In the genomic region with DNA sequence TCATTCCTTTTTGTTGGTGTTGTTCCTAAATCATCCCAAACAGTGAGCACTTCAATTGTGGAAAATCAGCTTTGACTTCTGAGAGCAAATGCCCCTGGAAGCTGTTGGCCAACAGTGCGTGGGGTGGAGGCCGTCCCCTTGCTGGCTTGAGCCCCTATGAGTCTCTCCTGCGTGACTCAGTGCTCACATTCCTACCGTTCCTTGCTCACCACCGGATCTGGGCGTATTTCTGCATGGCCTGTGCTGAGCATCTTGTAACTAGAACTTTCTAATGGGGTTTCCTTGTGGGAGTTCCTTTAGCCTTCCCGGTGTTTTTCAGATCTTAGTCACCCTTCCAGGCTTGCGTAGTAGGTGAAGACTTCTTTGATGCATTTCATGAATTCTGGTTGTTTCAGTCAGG, we compare ENCODE assay signal across 12 cellular contexts.
A peak's percentile ranks its signal among the peaks of the same experiment; 100 is the strongest.
DNase-seq lines count a peak whose midpoint lies in the region; ATAC-seq, FAIRE-seq and TF ChIP-seq lines count a peak whose summit lies in the region.
"Had no signal": no experiment of that assay in that cellular context is flagged by ENCODE, and none has a peak within 500 bp of the region (broad histone marks: within the 10 kb centered on the region; RNA-seq: fewer than 3 reads in every experiment).

No MANE protein-coding gene starts in this region.

- no peak for FAIRE-seq in H54 (lab: Jason Lieb, UNC)

- no peak for TF ChIP-seq POLR2A in H54 (IDR thresholded peaks at IDR 0.05; ENCODE audit: low read depth, low read length)

- H3K4me3 ChIP-seq in foreskin fibroblast (ENCODE audit: low read depth in 1 of 2, low read length in 2 of 2): no peak overlapping the region
- H3K4me3 ChIP-seq: gastrocnemius medialis had no signal

- TF ChIP-seq CTCF in foreskin fibroblast (IDR thresholded peaks at IDR 0.05; ENCODE audit: low read depth, low read length): no peak

- DNase-seq in H54 (ENCODE audit: insufficient read length, low spot score) (peak; percentile 74), T1000 (lab: John Stamatoyannopoulos, UW) (peak; percentile 49), foreskin fibroblast (peak; percentile 77 to 86), stromal cell of bone marrow (ENCODE audit: low read depth) (peak; percentile 94), nucleus accumbens (lab: John Stamatoyannopoulos, UW) (no peak)
- DNase-seq in activated CD4-positive, alpha-beta T cell treated with anti-CD3 and anti-CD28 coated beads for 48 hours: no peak
- DNase-seq: activated CD4-positive, alpha-beta T cell treated with anti-CD3 and anti-CD28 coated beads, Interleukin-2, amount 50 U/mL, for 4 hours; anterior cingulate cortex; GF-D8; SIG-M5 had no signal

- no peak for ATAC-seq in HG03521 (IDR thresholded peaks at IDR 0.05; ENCODE audit: unreplicated experiment)

Comparison
In these comparisons a context has a peak if more than half of its experiments do, and no peak if none do; other contexts are left out.
1. DNase-seq: peak in H54 (single experiment), T1000 (single experiment), foreskin fibroblast (2 of 2) and stromal cell of bone marrow (single experiment); none in nucleus accumbens (0 of 56) and activated CD4-positive, alpha-beta T cell treated with anti-CD3 and anti-CD28 coated beads for 48 hours (single experiment).